8 cellular contexts compared by ENCODE assay signal in genomic region chr5:14155075-14155474, GRCh38. TPM values are rescaled to one million over a fixed set of nuclear protein-coding genes. Genes with fewer than 3 reads are reported as not detected.
A peak's percentile ranks its signal among the peaks of the same experiment; 100 is the strongest.
DNase-seq lines count a peak whose midpoint lies in the region; ATAC-seq and TF ChIP-seq lines count a peak whose summit lies in the region.

No MANE protein-coding gene starts in this region.

- peak overlapping the region in 1 of 8 donors; percentile 36 for H3K4me3 ChIP-seq in spleen

- peak in 1 of 3 donors; percentile 62 for TF ChIP-seq POLR2A in spleen (IDR thresholded peaks at IDR 0.05)

- CTCF ChIA-PET in T-cell (lab: Charles Lee) (no interaction called here), MCF 10A (lab: Yijun Ruan, JAX) (interaction anchor here (1.1 to 2.8 kb wide), 3 partner anchors 10 to 121 kb away, joined by 3 to 20 read pairs (median 5); no protein-coding TSS in a partner anchor)

- no peaks in the 10 kb centered on the region for H3K36me3 Mint-ChIP-seq in T-cell
- peaks cover 6% of the 10 kb centered on the region for H3K36me3 Mint-ChIP-seq in MCF 10A (ENCODE audit: insufficient read depth, unreplicated experiment)

- BruUV-seq in MCF 10A (replicated peaks; lab: Mats Ljungman, UMichigan): no TSS peak

- peak overlapping the region in 7 of 8 donors; percentile 70 to 84 (median 78) for H3K27ac ChIP-seq in spleen

- H3K27ac Mint-ChIP-seq in T-cell (no peak overlapping the region), MCF 10A (ENCODE audit: low read depth, unreplicated experiment) (no peak overlapping the region)

- no peaks in the 10 kb centered on the region for H3K36me3 ChIP-seq in spleen

- H3K27me3 Mint-ChIP-seq in T-cell: peaks cover 0 to 11% of the 10 kb centered on the region in 2 donors
- no peaks in the 10 kb centered on the region for H3K27me3 Mint-ChIP-seq in MCF 10A (ENCODE audit: insufficient read depth, unreplicated experiment)

- 38 to 43% (median 42%) methylated on average over 1 of the region's 1 CpG for WGBS in spleen, 5 donors

- intact Hi-C loops in spleen (cut with DNase I; ENCODE audit: low total_unique reads): no loop called here
- intact Hi-C loops in MCF 10A (cut with micrococcal nuclease): no loop called here

- no peaks in the 10 kb centered on the region for H3K9me3 ChIP-seq in spleen

- H3K9me3 Mint-ChIP-seq in T-cell (no peaks in the 10 kb centered on the region), MCF 10A (ENCODE audit: unreplicated experiment) (no peaks in the 10 kb centered on the region)

- ATAC-seq in GM19043 (IDR thresholded peaks at IDR 0.05; ENCODE audit: low read depth, unreplicated experiment) (peak; percentile 68), HG02870 (IDR thresholded peaks at IDR 0.05; ENCODE audit: unreplicated experiment) (peak; percentile 72), T-cell (replicated peaks in 1 of 4) (no peak)

- H3K4me1 ChIP-seq in spleen: peaks cover 38 to 74% (median 57%) of the 10 kb centered on the region in 6 donors

- H3K27me3 ChIP-seq in spleen (replicated peaks in 1 of 7): no peaks in the 10 kb centered on the region

- TF ChIP-seq CTCF in spleen (IDR thresholded peaks at IDR 0.05 in 8 of 11, conservative IDR thresholded peaks at IDR 0.05 in 3 of 11) (no peak), MCF 10A (IDR thresholded peaks at IDR 0.05; ENCODE audit: unreplicated experiment) (no peak)

- POLR2A ChIA-PET in T-cell (lab: Charles Lee): no interaction called here
- POLR2A ChIA-PET in MCF 10A (lab: Yijun Ruan, JAX): interaction anchor here (1.0 to 6.9 kb wide), 10 partner anchors 11 to 117 kb away, joined by 3 to 92 read pairs (median 38); partner anchors contain the start of gene TRIO

- H3K4me1 Mint-ChIP-seq in T-cell (no peaks in the 10 kb centered on the region), MCF 10A (ENCODE audit: insufficient read depth, unreplicated experiment) (peaks cover 27% of the 10 kb centered on the region)

- no peak overlapping the region for H3K4me3 Mint-ChIP-seq in T-cell
- no peak overlapping the region for H3K4me3 Mint-ChIP-seq in MCF 10A (ENCODE audit: unreplicated experiment)

- DNase-seq in NOMO-1 treated with dmso at 0.1 percent for 144 hours (lab: John Stamatoyannopoulos, UW; ENCODE audit: unreplicated experiment): peak; percentile 63
- no peak for DNase-seq in spleen
- DNase-seq in T-cell: no peak
- no peak for DNase-seq in MCF 10A (ENCODE audit: unreplicated experiment)
- DNase-seq in NCI-H1092 (lab: John Stamatoyannopoulos, UW): no peak
- DNase-seq in kidney glomerular epithelial cell (lab: John Stamatoyannopoulos, UW): no peak

RNA-seq across cellular contexts. Expression of gene TRIO, which starts 11.9 kb away (rescaled TPM):
- total RNA-seq in spleen (100 to 1,000 TPM; 139 to 280 (median 214) TPM), T-cell (10 to 100 TPM in 3 of 5 donors, 1 to 10 TPM in 2; 6.2 to 31.1 (median 11.8) TPM), MCF 10A (2022) (134 and 136 TPM in 2 replicates)
- polyA plus RNA-seq in spleen: 10 to 100 TPM; 21.5 to 63.1 (median 55.2) TPM

Comparison
In these comparisons a context has a peak if more than half of its experiments do, and no peak if none do; other contexts are left out.
1. ATAC-seq: peak in GM19043 (single experiment) and HG02870 (single experiment); none in T-cell (0 of 4).